In the genomic region with DNA sequence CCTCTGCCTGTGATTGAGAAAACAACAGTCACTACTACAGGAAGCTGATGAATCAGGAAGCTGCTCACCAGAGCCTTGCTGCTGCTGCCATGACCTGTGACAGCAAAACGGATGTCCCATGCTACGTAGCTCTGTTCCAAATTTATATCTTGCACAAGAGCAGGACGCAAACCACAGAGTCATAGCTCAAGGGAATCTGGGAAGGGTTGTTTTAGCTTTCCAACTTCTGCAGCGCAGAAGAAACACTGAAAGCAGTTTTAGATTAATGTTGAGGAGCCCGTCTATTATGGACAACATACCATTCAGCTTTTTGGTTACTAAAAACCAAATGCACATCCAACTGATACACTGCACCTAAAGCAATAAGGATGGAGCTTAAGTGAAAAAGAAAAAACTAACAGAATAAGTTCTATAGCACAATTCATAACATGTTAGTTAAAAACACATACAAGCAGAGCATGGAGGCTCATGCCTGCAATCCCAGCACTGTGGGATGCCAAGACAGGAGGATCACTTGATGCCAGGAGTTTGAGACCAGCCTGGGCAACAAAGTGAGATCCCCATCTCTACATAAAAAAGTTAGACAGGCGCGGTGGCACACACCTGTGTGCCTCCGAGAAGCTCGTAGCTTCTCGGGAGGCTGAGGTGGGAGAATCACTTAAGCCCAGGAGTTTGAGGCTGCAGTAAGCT, we compare ENCODE assay signal across 1 cellular context.
TF ChIP-seq lines count a peak whose summit lies in the region.

No MANE protein-coding gene starts in this region.

TF ChIP-seq in HepG2, 621 proteins besides CTCF, POLR2A, EP300 and RAD21 (continued from another document):
- TF ChIP-seq, protein P1, sequence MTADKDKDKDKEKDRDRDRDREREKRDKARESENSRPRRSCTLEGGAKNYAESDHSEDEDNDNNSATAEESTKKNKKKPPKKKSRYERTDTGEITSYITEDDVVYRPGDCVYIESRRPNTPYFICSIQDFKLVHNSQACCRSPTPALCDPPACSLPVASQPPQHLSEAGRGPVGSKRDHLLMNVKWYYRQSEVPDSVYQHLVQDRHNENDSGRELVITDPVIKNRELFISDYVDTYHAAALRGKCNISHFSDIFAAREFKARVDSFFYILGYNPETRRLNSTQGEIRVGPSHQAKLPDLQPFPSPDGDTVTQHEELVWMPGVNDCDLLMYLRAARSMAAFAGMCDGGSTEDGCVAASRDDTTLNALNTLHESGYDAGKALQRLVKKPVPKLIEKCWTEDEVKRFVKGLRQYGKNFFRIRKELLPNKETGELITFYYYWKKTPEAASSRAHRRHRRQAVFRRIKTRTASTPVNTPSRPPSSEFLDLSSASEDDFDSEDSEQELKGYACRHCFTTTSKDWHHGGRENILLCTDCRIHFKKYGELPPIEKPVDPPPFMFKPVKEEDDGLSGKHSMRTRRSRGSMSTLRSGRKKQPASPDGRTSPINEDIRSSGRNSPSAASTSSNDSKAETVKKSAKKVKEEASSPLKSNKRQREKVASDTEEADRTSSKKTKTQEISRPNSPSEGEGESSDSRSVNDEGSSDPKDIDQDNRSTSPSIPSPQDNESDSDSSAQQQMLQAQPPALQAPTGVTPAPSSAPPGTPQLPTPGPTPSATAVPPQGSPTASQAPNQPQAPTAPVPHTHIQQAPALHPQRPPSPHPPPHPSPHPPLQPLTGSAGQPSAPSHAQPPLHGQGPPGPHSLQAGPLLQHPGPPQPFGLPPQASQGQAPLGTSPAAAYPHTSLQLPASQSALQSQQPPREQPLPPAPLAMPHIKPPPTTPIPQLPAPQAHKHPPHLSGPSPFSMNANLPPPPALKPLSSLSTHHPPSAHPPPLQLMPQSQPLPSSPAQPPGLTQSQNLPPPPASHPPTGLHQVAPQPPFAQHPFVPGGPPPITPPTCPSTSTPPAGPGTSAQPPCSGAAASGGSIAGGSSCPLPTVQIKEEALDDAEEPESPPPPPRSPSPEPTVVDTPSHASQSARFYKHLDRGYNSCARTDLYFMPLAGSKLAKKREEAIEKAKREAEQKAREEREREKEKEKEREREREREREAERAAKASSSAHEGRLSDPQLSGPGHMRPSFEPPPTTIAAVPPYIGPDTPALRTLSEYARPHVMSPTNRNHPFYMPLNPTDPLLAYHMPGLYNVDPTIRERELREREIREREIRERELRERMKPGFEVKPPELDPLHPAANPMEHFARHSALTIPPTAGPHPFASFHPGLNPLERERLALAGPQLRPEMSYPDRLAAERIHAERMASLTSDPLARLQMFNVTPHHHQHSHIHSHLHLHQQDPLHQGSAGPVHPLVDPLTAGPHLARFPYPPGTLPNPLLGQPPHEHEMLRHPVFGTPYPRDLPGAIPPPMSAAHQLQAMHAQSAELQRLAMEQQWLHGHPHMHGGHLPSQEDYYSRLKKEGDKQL (CRISPR knock-in tag; IDR thresholded peaks at IDR 0.05; ENCODE audit: low read depth), result no peak
- TF ChIP-seq ZNF614 (CRISPR knock-in tag; IDR thresholded peaks at IDR 0.05; ENCODE audit: borderline replicate concordance), result no peak
- TF ChIP-seq ZBTB21 (CRISPR knock-in tag; IDR thresholded peaks at IDR 0.05), result peak; percentile 55; the same call in 1 of the 2 replicates
- TF ChIP-seq GATA4 (IDR thresholded peaks at IDR 0.05; ENCODE audit: borderline replicate concordance, low read depth), result no peak
- TF ChIP-seq ELF3 (CRISPR knock-in tag; IDR thresholded peaks at IDR 0.05), result peak; percentile 38; the same call in 1 of the 2 replicates
- no peak for TF ChIP-seq ZNF33A (CRISPR knock-in tag; IDR thresholded peaks at IDR 0.05; ENCODE audit: borderline replicate concordance)
- TF ChIP-seq ISL2 (CRISPR knock-in tag; IDR thresholded peaks at IDR 0.05), result no peak
- TF ChIP-seq CENPT (CRISPR knock-in tag; IDR thresholded peaks at IDR 0.05; ENCODE audit: low read depth), result no peak
- TF ChIP-seq ZNF160 (CRISPR knock-in tag; IDR thresholded peaks at IDR 0.05), result no peak
- TF ChIP-seq, protein P2, sequence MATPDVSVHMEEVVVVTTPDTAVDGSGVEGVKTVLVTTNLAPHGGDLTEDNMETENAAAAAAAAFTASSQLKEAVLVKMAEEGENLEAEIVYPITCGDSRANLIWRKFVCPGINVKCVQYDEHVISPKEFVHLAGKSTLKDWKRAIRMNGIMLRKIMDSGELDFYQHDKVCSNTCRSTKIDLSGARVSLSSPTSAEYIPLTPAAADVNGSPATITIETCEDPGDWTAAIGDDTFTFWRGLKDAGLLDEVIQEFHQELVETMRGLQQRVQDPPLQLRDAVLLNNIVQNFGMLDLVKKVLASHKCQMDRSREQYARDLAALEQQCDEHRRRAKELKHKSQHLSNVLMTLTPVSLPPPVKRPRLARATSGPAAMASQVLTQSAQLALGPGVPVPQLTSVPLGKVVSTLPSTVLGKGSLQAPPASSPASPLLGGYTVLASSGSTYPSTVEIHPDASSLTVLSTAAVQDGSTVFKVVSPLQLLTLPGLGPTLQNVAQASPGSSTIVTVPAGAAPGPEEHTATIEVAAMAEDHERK (CRISPR knock-in tag; IDR thresholded peaks at IDR 0.05; ENCODE audit: low read depth), result no peak
- no peak for TF ChIP-seq EED (CRISPR knock-in tag; IDR thresholded peaks at IDR 0.05)
- no peak for TF ChIP-seq ARNT2 (CRISPR knock-in tag; IDR thresholded peaks at IDR 0.05; ENCODE audit: low read depth)
- 0 out of 2 replicates have a peak, but pooled peaks have one; percentile 16 for TF ChIP-seq MED1 (CRISPR knock-in tag; IDR thresholded peaks at IDR 0.05)
- TF ChIP-seq JUNB (CRISPR knock-in tag; IDR thresholded peaks at IDR 0.05; ENCODE audit: borderline replicate concordance), result no peak
- peak; percentile 31; the same call in 1 of the 2 replicates for TF ChIP-seq FOXK1 (CRISPR knock-in tag; IDR thresholded peaks at IDR 0.05; ENCODE audit: borderline replicate concordance, low read depth)
- TF ChIP-seq GABPA (IDR thresholded peaks at IDR 0.05; ENCODE audit: low read depth, low read length), result no peak
- peak; percentile 63 for TF ChIP-seq GABPA (CRISPR knock-in tag; IDR thresholded peaks at IDR 0.05; ENCODE audit: low read depth)
- TF ChIP-seq MBNL3 (CRISPR knock-in tag; conservative IDR thresholded peaks at IDR 0.05), result no peak
- TF ChIP-seq CREM (IDR thresholded peaks at IDR 0.05), result no peak
- no peak for TF ChIP-seq CREM (CRISPR knock-in tag; IDR thresholded peaks at IDR 0.05)
- no peak for TF ChIP-seq CHD2 (IDR thresholded peaks at IDR 0.05; ENCODE audit: low read depth, low read length)
- TF ChIP-seq SCMH1 (CRISPR knock-in tag; IDR thresholded peaks at IDR 0.05; ENCODE audit: borderline replicate concordance), result no peak
- no peak for TF ChIP-seq HOXA5 (CRISPR knock-in tag; IDR thresholded peaks at IDR 0.05)
- TF ChIP-seq MIER3 (CRISPR knock-in tag; IDR thresholded peaks at IDR 0.05; ENCODE audit: borderline replicate concordance), result no peak
- TF ChIP-seq, protein P3, sequence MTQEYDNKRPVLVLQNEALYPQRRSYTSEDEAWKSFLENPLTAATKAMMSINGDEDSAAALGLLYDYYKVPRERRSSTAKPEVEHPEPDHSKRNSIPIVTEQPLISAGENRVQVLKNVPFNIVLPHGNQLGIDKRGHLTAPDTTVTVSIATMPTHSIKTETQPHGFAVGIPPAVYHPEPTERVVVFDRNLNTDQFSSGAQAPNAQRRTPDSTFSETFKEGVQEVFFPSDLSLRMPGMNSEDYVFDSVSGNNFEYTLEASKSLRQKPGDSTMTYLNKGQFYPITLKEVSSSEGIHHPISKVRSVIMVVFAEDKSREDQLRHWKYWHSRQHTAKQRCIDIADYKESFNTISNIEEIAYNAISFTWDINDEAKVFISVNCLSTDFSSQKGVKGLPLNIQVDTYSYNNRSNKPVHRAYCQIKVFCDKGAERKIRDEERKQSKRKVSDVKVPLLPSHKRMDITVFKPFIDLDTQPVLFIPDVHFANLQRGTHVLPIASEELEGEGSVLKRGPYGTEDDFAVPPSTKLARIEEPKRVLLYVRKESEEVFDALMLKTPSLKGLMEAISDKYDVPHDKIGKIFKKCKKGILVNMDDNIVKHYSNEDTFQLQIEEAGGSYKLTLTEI (CRISPR knock-in tag; conservative IDR thresholded peaks at IDR 0.05), result no peak
- TF ChIP-seq, protein P4, sequence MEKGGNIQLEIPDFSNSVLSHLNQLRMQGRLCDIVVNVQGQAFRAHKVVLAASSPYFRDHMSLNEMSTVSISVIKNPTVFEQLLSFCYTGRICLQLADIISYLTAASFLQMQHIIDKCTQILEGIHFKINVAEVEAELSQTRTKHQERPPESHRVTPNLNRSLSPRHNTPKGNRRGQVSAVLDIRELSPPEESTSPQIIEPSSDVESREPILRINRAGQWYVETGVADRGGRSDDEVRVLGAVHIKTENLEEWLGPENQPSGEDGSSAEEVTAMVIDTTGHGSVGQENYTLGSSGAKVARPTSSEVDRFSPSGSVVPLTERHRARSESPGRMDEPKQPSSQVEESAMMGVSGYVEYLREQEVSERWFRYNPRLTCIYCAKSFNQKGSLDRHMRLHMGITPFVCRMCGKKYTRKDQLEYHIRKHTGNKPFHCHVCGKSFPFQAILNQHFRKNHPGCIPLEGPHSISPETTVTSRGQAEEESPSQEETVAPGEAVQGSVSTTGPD (CRISPR knock-in tag; IDR thresholded peaks at IDR 0.05), result no peak
- TF ChIP-seq, protein P5, sequence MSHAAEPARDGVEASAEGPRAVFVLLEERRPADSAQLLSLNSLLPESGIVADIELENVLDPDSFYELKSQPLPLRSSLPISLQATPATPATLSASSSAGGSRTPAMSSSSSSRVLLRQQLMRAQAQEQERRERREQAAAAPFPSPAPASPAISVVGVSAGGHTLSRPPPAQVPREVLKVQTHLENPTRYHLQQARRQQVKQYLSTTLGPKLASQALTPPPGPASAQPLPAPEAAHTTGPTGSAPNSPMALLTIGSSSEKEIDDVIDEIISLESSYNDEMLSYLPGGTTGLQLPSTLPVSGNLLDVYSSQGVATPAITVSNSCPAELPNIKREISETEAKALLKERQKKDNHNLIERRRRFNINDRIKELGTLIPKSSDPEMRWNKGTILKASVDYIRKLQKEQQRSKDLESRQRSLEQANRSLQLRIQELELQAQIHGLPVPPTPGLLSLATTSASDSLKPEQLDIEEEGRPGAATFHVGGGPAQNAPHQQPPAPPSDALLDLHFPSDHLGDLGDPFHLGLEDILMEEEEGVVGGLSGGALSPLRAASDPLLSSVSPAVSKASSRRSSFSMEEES (CRISPR knock-in tag; IDR thresholded peaks at IDR 0.05), result 0 out of 2 replicates have a peak, but pooled peaks have one; percentile 59
- no peak for TF ChIP-seq KMT2B (CRISPR knock-in tag; IDR thresholded peaks at IDR 0.05)
- no peak for TF ChIP-seq CBX2 (IDR thresholded peaks at IDR 0.05; ENCODE audit: low read depth, low read length)
- TF ChIP-seq CBX2 (CRISPR knock-in tag; IDR thresholded peaks at IDR 0.05; ENCODE audit: low read depth), result no peak
- 0 out of 2 replicates have a peak, but pooled peaks have one; percentile 6 for TF ChIP-seq FOXA3 (CRISPR knock-in tag; IDR thresholded peaks at IDR 0.05)
